In genomic region chr2:192162392-192163042, GRCh38 we compare ENCODE assay signal across 8 cellular contexts. TPM values are rescaled to one million over a fixed set of nuclear protein-coding genes. Genes with fewer than 3 reads are reported as not detected.
DNase-seq lines count a peak whose midpoint lies in the region; ATAC-seq and TF ChIP-seq lines count a peak whose summit lies in the region.

No MANE protein-coding gene starts in this region.

- H3K27me3 Mint-ChIP-seq in activated CD8-positive, alpha-beta T cell treated with anti-CD3 and anti-CD28 coated beads for 36 hours = peaks cover 15% of the 10 kb centered on the region

- intact Hi-C loops in activated CD8-positive, alpha-beta T cell treated with anti-CD3 and anti-CD28 coated beads for 36 hours (cut with micrococcal nuclease) = loop anchor here (2.0 kb wide), 2 partner anchors 350 to 608 kb away; no protein-coding TSS in a partner anchor
- intact Hi-C loops in mucosa of descending colon (cut with DNase I, micrococcal nuclease) = loop anchor here (2.0 to 10.0 kb wide), 4 partner anchors 350 to 608 kb away; no protein-coding TSS in a partner anchor

- no peak overlapping the region for H3K4me3 Mint-ChIP-seq in activated CD8-positive, alpha-beta T cell treated with anti-CD3 and anti-CD28 coated beads for 36 hours

- H3K9me3 ChIP-seq in endocrine pancreas (ENCODE audit: control insufficient read depth, low read length) = no peaks in the 10 kb centered on the region
- H3K9me3 ChIP-seq in mucosa of descending colon = no peaks in the 10 kb centered on the region

- TF ChIP-seq CTCF in AG09309 (IDR thresholded peaks at IDR 0.05; ENCODE audit: control insufficient read depth, insufficient read depth, low read depth, low read length, missing control alignments) (peak; percentile 82), mucosa of descending colon (IDR thresholded peaks at IDR 0.05) (peak; percentile 70)
- peak; percentile 85 for TF ChIP-seq CTCF in activated CD8-positive, alpha-beta T cell treated with anti-CD3 and anti-CD28 coated beads for 36 hours (IDR thresholded peaks at IDR 0.05)

- H3K36me3 ChIP-seq in endocrine pancreas (ENCODE audit: control insufficient read depth, insufficient read depth, low read length) (no peaks in the 10 kb centered on the region), mucosa of descending colon (ENCODE audit: low read depth) (no peaks in the 10 kb centered on the region)

- ATAC-seq in GM18519 (IDR thresholded peaks at IDR 0.05; ENCODE audit: low FRiP score, unreplicated experiment) (peak; percentile 61), HG03175 (IDR thresholded peaks at IDR 0.05; ENCODE audit: unreplicated experiment) (peak; percentile 75), mucosa of descending colon (peak; percentile 88)
- peak; percentile 78 for ATAC-seq in activated CD8-positive, alpha-beta T cell treated with anti-CD3 and anti-CD28 coated beads for 36 hours

- H3K27ac Mint-ChIP-seq in activated CD8-positive, alpha-beta T cell treated with anti-CD3 and anti-CD28 coated beads for 36 hours = no peak overlapping the region

- DNase-seq in AG09309 (ENCODE audit: low read depth) (peak; percentile 41), NCI-H748 treated with DMSO at 0.1 percent for 48 hours (lab: John Stamatoyannopoulos, UW) (peak; percentile 83), mucosa of descending colon (peak in 1 of 3 donors; percentile 91)
- peak; percentile 78 for DNase-seq in activated CD8-positive, alpha-beta T cell treated with anti-CD3 and anti-CD28 coated beads for 36 hours
- peak; percentile 26 for DNase-seq in stimulated activated CD8-positive, alpha-beta memory T cell treated with anti-CD3 and anti-CD28 coated beads, Interleukin-7, amount 100 ng/mL, for 24 hours (ENCODE audit: low read depth)

- H3K4me1 Mint-ChIP-seq in activated CD8-positive, alpha-beta T cell treated with anti-CD3 and anti-CD28 coated beads for 36 hours (ENCODE audit: low read depth) = peaks cover 7% of the 10 kb centered on the region

- CTCF ChIA-PET in activated CD8-positive, alpha-beta T cell treated with anti-CD3 and anti-CD28 coated beads for 36 hours (lab: Charles Lee) = interaction anchor here (0.5 to 4.5 kb wide), 86 partner anchors 8 to 1006 kb away, joined by 3 to 103 read pairs (median 4); partner anchors contain the start of gene TMEFF2

- POLR2A ChIA-PET in activated CD8-positive, alpha-beta T cell treated with anti-CD3 and anti-CD28 coated beads for 36 hours (lab: Charles Lee) = interaction anchor here (1.4 kb wide), 1 partner anchor 605 kb away, joined by 3 read pairs; no protein-coding TSS in a partner anchor

- no peaks in the 10 kb centered on the region for H3K36me3 Mint-ChIP-seq in activated CD8-positive, alpha-beta T cell treated with anti-CD3 and anti-CD28 coated beads for 36 hours (ENCODE audit: low read depth)

- no peak overlapping the region for H3K9ac ChIP-seq in endocrine pancreas (ENCODE audit: control insufficient read depth, insufficient read depth, low read length)

- no peaks in the 10 kb centered on the region for H3K27me3 ChIP-seq in endocrine pancreas (ENCODE audit: control insufficient read depth, insufficient read depth, low read length)

- H3K4me3 ChIP-seq in AG09309 (ENCODE audit: control insufficient read depth, low read depth, low read length) (no peak overlapping the region), endocrine pancreas (ENCODE audit: control insufficient read depth, insufficient read depth, low read length) (peak overlapping the region; percentile 57), mucosa of descending colon (no peak overlapping the region)

- H3K4me1 ChIP-seq in endocrine pancreas (ENCODE audit: control insufficient read depth, insufficient read depth, low read length) = peaks cover 10% of the 10 kb centered on the region
- no peaks in the 10 kb centered on the region for H3K4me1 ChIP-seq in mucosa of descending colon (ENCODE audit: low read depth)

- H3K9me3 Mint-ChIP-seq in activated CD8-positive, alpha-beta T cell treated with anti-CD3 and anti-CD28 coated beads for 36 hours = no peaks in the 10 kb centered on the region

RNA-seq across cellular contexts. Expression of gene TMEFF2, which starts 32.2 kb away (rescaled TPM):
- not detected for total RNA-seq in activated CD8-positive, alpha-beta T cell treated with anti-CD3 and anti-CD28 coated beads for 36 hours
- total RNA-seq in mucosa of descending colon = 1 to 10 TPM in 1 of 3 donors, under 1 TPM in 1, not detected in 1; 0.31 to 1.0 TPM
